Comparison of ENCODE assay signal across 27 cellular contexts in the genomic region with DNA sequence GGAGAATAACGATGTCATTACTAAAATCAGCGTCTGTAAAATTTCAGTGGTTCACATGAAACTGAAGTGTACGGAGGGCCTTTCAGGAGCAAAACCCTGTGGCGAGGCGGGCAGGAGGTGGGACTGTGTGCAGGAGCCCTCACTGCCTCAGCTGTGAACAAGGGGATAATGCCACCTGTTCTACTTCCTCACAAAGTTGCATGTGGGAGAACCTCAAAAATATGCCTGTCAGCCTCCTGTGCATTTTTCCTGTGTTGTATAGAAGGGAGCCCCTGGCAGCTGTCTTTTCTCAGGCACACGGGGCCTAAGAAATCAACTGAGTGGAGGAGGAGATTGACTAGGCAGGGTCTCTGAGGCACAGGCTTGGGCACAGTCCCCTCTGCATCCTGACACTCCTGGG. TPM values are rescaled to one million over a fixed set of nuclear protein-coding genes. Genes with fewer than 3 reads are reported as not detected.
"Had no signal": no experiment of that assay in that cellular context is flagged by ENCODE, and none has a peak within 500 bp of the region (broad histone marks: within the 10 kb centered on the region; RNA-seq: fewer than 3 reads in every experiment).

No MANE protein-coding gene starts in this region.

- H3K79me2 ChIP-seq: parathyroid adenoma had no signal

- H3K36me3 ChIP-seq: brain microvascular endothelial cell, gastrocnemius medialis, right lobe of liver, vagina had no signal

- ATAC-seq: activated naive CD8-positive, alpha-beta T cell treated with anti-CD3 and anti-CD28 coated beads, Interleukin-2, amount 50 U/mL, for 24 hours; activated T-cell treated with anti-CD3 and anti-CD28 coated beads, Interleukin-2, amount 50 U/mL, for 4 hours; gastrocnemius medialis; left ventricle myocardium superior; right lobe of liver had no signal

- H3K27ac ChIP-seq: brain microvascular endothelial cell, esophagus muscularis mucosa, gastrocnemius medialis, parathyroid adenoma, right lobe of liver, testis, vagina had no signal

- H3K9ac ChIP-seq: parathyroid adenoma had no signal

- H3K4me2 ChIP-seq: smooth muscle cell had no signal

- H3K4me3 Mint-ChIP-seq: activated naive CD8-positive, alpha-beta T cell treated with anti-CD3 and anti-CD28 coated beads, Interleukin-2, amount 50 U/mL, for 24 hours; activated T-cell treated with anti-CD3 and anti-CD28 coated beads, Interleukin-2, amount 50 U/mL, for 4 hours; natural killer cell treated with Interleukin-12 subunit alpha and Interleukin-12 subunit beta and Interleukin-15 and Interleukin-18, amount 100 ng/mL, for 72 hours; T-helper 1 cell treated with Interleukin-12 subunit alpha and Interleukin-12 subunit beta and Interleukin-4 antibody, amounts not matched to agents 30 μg/mL and 1 μg/mL, for 36 hours; type B pancreatic cell had no signal

- H3K27me3 Mint-ChIP-seq: activated naive CD8-positive, alpha-beta T cell treated with anti-CD3 and anti-CD28 coated beads, Interleukin-2, amount 50 U/mL, for 24 hours; type B pancreatic cell had no signal

- H3K4me1 ChIP-seq: parathyroid adenoma, right lobe of liver, testis had no signal

- H3K9me3 Mint-ChIP-seq: activated naive CD8-positive, alpha-beta T cell treated with anti-CD3 and anti-CD28 coated beads, Interleukin-2, amount 50 U/mL, for 24 hours; activated T-cell treated with anti-CD3 and anti-CD28 coated beads, Interleukin-2, amount 50 U/mL, for 4 hours; natural killer cell treated with Interleukin-12 subunit alpha and Interleukin-12 subunit beta and Interleukin-15 and Interleukin-18, amount 100 ng/mL, for 72 hours; T-helper 1 cell treated with Interleukin-12 subunit alpha and Interleukin-12 subunit beta and Interleukin-4 antibody, amounts not matched to agents 30 μg/mL and 1 μg/mL, for 36 hours; type B pancreatic cell had no signal

- H3K36me3 Mint-ChIP-seq: natural killer cell treated with Interleukin-12 subunit alpha and Interleukin-12 subunit beta and Interleukin-15 and Interleukin-18, amount 100 ng/mL, for 72 hours had no signal

- H3K4me3 ChIP-seq: esophagus muscularis mucosa, gastrocnemius medialis, right lobe of liver, smooth muscle cell, testis, vagina had no signal

- DNase-seq: activated CD4-positive, alpha-beta T cell treated with anti-CD3 and anti-CD28 coated beads, Interleukin-2, amount 50 U/mL, for 1 hour; activated CD4-positive, CD25-positive, alpha-beta regulatory T cell; activated CD8-positive, alpha-beta memory T cell treated with anti-CD3 and anti-CD28 coated beads, Interleukin-2, amount 50 U/mL, for 48 hours; activated naive CD4-positive, alpha-beta T cell treated with Interleukin-2 at 50 U/mL for 16 hours; activated naive CD8-positive, alpha-beta T cell treated with anti-CD3 and anti-CD28 coated beads, Interleukin-2, amount 50 U/mL, for 24 hours; activated T-cell treated with anti-CD3 and anti-CD28 coated beads, Interleukin-2, amount 50 U/mL, for 4 hours; brain microvascular endothelial cell; central memory CD4-positive, alpha-beta T cell; effector memory CD4-positive, alpha-beta T cell; gastrocnemius medialis; head of caudate nucleus; hypothalamus; left ventricle myocardium superior; mammary epithelial cell; midbrain; right lobe of liver; stimulated activated CD4-positive, alpha-beta T cell treated with anti-CD3 and anti-CD28 coated beads, Interleukin-15, amount 100 ng/mL, for 24 hours; stimulated activated naive CD4-positive, alpha-beta T cell; T1000; testis had no signal

- H3K27me3 ChIP-seq: brain microvascular endothelial cell, esophagus muscularis mucosa, gastrocnemius medialis, right lobe of liver, testis, vagina had no signal

- H3K9me3 ChIP-seq: esophagus muscularis mucosa, gastrocnemius medialis, right lobe of liver, testis, vagina had no signal

- H3K27ac Mint-ChIP-seq: activated naive CD8-positive, alpha-beta T cell treated with anti-CD3 and anti-CD28 coated beads, Interleukin-2, amount 50 U/mL, for 24 hours; natural killer cell treated with Interleukin-12 subunit alpha and Interleukin-12 subunit beta and Interleukin-15 and Interleukin-18, amount 100 ng/mL, for 72 hours; type B pancreatic cell had no signal

- H2AFZ ChIP-seq: parathyroid adenoma had no signal

RNA-seq across cellular contexts. Expression of gene MYO18B, which starts 43.0 kb away (rescaled TPM):
- total RNA-seq: vagina had no signal
- polyA plus RNA-seq: mammary epithelial cell had no signal
